ENCODE assay signal across 1 cellular context in genomic region chr3:73622135-73622534, GRCh38.
TF ChIP-seq lines count a peak whose summit lies in the region.

No MANE protein-coding gene starts in this region.

TF ChIP-seq in HepG2, 621 proteins besides CTCF, POLR2A, EP300 and RAD21 (continued from another document):
- no peak for TF ChIP-seq CSRNP2 (CRISPR knock-in tag; conservative IDR thresholded peaks at IDR 0.05; ENCODE audit: low read depth)
- TF ChIP-seq, protein P1, sequence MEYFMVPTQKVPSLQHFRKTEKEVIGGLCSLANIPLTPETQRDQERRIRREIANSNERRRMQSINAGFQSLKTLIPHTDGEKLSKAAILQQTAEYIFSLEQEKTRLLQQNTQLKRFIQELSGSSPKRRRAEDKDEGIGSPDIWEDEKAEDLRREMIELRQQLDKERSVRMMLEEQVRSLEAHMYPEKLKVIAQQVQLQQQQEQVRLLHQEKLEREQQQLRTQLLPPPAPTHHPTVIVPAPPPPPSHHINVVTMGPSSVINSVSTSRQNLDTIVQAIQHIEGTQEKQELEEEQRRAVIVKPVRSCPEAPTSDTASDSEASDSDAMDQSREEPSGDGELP (IDR thresholded peaks at IDR 0.05; ENCODE audit: borderline replicate concordance, low read depth) = peak; percentile 86
- TF ChIP-seq ELF4 (CRISPR knock-in tag; IDR thresholded peaks at IDR 0.05; ENCODE audit: borderline replicate concordance) = no peak
- TF ChIP-seq XRCC5 (optimal IDR thresholded peaks at IDR 0.05; ENCODE audit: low read length) = peak; percentile 59
- TF ChIP-seq EZH2 (conservative IDR thresholded peaks at IDR 0.05; ENCODE audit: low read depth, low read length) = no peak
- peak; percentile 42; the same call in 1 of the 2 replicates for TF ChIP-seq PATZ1 (CRISPR knock-in tag; IDR thresholded peaks at IDR 0.05)
- TF ChIP-seq, protein P2, sequence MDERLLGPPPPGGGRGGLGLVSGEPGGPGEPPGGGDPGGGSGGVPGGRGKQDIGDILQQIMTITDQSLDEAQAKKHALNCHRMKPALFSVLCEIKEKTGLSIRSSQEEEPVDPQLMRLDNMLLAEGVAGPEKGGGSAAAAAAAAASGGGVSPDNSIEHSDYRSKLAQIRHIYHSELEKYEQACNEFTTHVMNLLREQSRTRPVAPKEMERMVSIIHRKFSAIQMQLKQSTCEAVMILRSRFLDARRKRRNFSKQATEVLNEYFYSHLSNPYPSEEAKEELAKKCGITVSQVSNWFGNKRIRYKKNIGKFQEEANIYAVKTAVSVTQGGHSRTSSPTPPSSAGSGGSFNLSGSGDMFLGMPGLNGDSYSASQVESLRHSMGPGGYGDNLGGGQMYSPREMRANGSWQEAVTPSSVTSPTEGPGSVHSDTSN (CRISPR knock-in tag; IDR thresholded peaks at IDR 0.05) = peak; percentile 46; the same call in 1 of the 2 replicates
- no peak for TF ChIP-seq ZNF724P (CRISPR knock-in tag; IDR thresholded peaks at IDR 0.05; ENCODE audit: borderline replicate concordance)
- TF ChIP-seq, protein P3, sequence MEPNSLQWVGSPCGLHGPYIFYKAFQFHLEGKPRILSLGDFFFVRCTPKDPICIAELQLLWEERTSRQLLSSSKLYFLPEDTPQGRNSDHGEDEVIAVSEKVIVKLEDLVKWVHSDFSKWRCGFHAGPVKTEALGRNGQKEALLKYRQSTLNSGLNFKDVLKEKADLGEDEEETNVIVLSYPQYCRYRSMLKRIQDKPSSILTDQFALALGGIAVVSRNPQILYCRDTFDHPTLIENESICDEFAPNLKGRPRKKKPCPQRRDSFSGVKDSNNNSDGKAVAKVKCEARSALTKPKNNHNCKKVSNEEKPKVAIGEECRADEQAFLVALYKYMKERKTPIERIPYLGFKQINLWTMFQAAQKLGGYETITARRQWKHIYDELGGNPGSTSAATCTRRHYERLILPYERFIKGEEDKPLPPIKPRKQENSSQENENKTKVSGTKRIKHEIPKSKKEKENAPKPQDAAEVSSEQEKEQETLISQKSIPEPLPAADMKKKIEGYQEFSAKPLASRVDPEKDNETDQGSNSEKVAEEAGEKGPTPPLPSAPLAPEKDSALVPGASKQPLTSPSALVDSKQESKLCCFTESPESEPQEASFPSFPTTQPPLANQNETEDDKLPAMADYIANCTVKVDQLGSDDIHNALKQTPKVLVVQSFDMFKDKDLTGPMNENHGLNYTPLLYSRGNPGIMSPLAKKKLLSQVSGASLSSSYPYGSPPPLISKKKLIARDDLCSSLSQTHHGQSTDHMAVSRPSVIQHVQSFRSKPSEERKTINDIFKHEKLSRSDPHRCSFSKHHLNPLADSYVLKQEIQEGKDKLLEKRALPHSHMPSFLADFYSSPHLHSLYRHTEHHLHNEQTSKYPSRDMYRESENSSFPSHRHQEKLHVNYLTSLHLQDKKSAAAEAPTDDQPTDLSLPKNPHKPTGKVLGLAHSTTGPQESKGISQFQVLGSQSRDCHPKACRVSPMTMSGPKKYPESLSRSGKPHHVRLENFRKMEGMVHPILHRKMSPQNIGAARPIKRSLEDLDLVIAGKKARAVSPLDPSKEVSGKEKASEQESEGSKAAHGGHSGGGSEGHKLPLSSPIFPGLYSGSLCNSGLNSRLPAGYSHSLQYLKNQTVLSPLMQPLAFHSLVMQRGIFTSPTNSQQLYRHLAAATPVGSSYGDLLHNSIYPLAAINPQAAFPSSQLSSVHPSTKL (CRISPR knock-in tag; IDR thresholded peaks at IDR 0.05) = 0 out of 2 replicates have a peak, but pooled peaks have one; percentile 20
- 0 out of 2 replicates have a peak, but pooled peaks have one; percentile 32 for TF ChIP-seq HNRNPL (IDR thresholded peaks at IDR 0.05; ENCODE audit: low read depth, low read length)
- TF ChIP-seq GZF1 (CRISPR knock-in tag; IDR thresholded peaks at IDR 0.05) = 0 out of 2 replicates have a peak, but pooled peaks have one; percentile 59
